ENCODE assay signal across 3 cellular contexts in the genomic region with DNA sequence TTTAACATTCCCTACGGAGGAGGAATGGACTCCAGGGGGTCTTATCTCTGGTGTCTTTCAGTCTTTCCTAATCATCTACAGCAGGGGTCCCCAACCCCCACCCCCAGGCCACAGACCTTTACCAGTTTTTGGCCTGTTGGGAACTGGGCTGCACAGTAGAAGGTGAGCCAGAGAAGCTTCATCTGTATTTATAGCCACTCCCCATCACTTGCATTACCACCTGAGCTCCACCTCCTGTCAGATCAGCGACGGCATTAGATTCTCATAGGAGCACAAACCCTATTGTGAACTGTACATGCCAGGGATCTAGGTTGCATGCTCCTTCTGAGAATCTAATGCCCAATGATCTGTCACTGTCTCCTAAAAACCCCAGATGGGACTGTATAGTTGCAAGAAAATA.
"Had no signal": no experiment of that assay in that cellular context is flagged by ENCODE, and none has a peak within 500 bp of the region (broad histone marks: within the 10 kb centered on the region; RNA-seq: fewer than 3 reads in every experiment).

No MANE protein-coding gene starts in this region.

- ATAC-seq: GM12878 had no signal

- H3K4me3 ChIP-seq: GM12878 had no signal

- DNase-seq: GDM1, GF-D8 had no signal
